In genomic region chr2:172906401-172906811, GRCh38 we compare ENCODE assay signal across 21 cellular contexts.
A peak's percentile ranks its signal among the peaks of the same experiment; 100 is the strongest.
DNase-seq lines count a peak whose midpoint lies in the region; ATAC-seq and TF ChIP-seq lines count a peak whose summit lies in the region.
"Had no signal": no experiment of that assay in that cellular context is flagged by ENCODE, and none has a peak within 500 bp of the region (broad histone marks: within the 10 kb centered on the region; RNA-seq: fewer than 3 reads in every experiment).

No MANE protein-coding gene starts in this region.

- H3K36me3 Mint-ChIP-seq in glutamatergic neuron (ENCODE audit: unreplicated experiment) = no peaks in the 10 kb centered on the region
- H3K36me3 Mint-ChIP-seq: activated naive CD8-positive, alpha-beta T cell had no signal

- DNase-seq in NCI-H146 (lab: John Stamatoyannopoulos, UW) (peak; percentile 9), NCI-H146 treated with DMSO at 0.1 percent for 48 hours (lab: John Stamatoyannopoulos, UW; ENCODE audit: unreplicated experiment) (no peak), NCI-H524 (lab: John Stamatoyannopoulos, UW) (peak; percentile 57 to 76), glutamatergic neuron (peak; percentile 31), sciatic nerve (ENCODE audit: low spot score) (no peak), NCI-H2196 (lab: John Stamatoyannopoulos, UW; ENCODE audit: unreplicated experiment) (no peak)
- no peak for DNase-seq in activated CD4-positive, alpha-beta T cell treated with anti-CD3 and anti-CD28 coated beads for 48 hours
- DNase-seq: 8988T, DMS79, KG1, mucosa of descending colon, MV-4-11, NCI-H2029 treated with DMSO at 0.1 percent for 48 hours, PC-9 had no signal

- H3K27ac Mint-ChIP-seq in glutamatergic neuron (ENCODE audit: unreplicated experiment) = peak overlapping the region; percentile 53
- H3K27ac Mint-ChIP-seq: activated naive CD8-positive, alpha-beta T cell; activated T-helper 2 cell treated with anti-CD3 and anti-CD28 coated beads, Interferon-gamma antibody, Interleukin-2, Interleukin-4, amounts not matched to agents 10 μg/mL and 5 μg/mL and 100 μg/mL, durations not matched to agents 14 hours and 24 hours and 36 hours; T-helper 1 cell treated with Interleukin-12 subunit alpha and Interleukin-12 subunit beta and Interleukin-4 antibody, amounts not matched to agents 30 μg/mL and 1 μg/mL, for 36 hours had no signal

- H3K9me3 Mint-ChIP-seq in glutamatergic neuron (ENCODE audit: unreplicated experiment) = peaks cover 3% of the 10 kb centered on the region
- H3K9me3 Mint-ChIP-seq: activated T-helper 2 cell treated with anti-CD3 and anti-CD28 coated beads, Interferon-gamma antibody, Interleukin-2, Interleukin-4, amounts not matched to agents 10 μg/mL and 5 μg/mL and 100 μg/mL, durations not matched to agents 14 hours and 24 hours and 36 hours; T-helper 1 cell treated with Interleukin-12 subunit alpha and Interleukin-12 subunit beta and Interleukin-4 antibody, amounts not matched to agents 30 μg/mL and 1 μg/mL, for 36 hours had no signal

- H3K4me3 Mint-ChIP-seq in glutamatergic neuron (ENCODE audit: unreplicated experiment) = peak overlapping the region; percentile 5
- H3K4me3 Mint-ChIP-seq: activated naive CD8-positive, alpha-beta T cell; T-helper 1 cell treated with Interleukin-12 subunit alpha and Interleukin-12 subunit beta and Interleukin-4 antibody, amounts not matched to agents 30 μg/mL and 1 μg/mL, for 36 hours had no signal

- H3K4me1 Mint-ChIP-seq in glutamatergic neuron (ENCODE audit: low read depth, unreplicated experiment) = peaks cover 22% of the 10 kb centered on the region

- intact Hi-C loops in sciatic nerve (cut with DNase I) = no loop called here

- ATAC-seq in sciatic nerve (peak; percentile 54), GM19455 (IDR thresholded peaks at IDR 0.05; ENCODE audit: unreplicated experiment) (no peak)
- ATAC-seq: GM12878, HCT116, left lung, mucosa of descending colon had no signal

- peaks cover 3% of the 10 kb centered on the region for H3K27me3 Mint-ChIP-seq in glutamatergic neuron (ENCODE audit: unreplicated experiment)
- H3K27me3 Mint-ChIP-seq: activated naive CD8-positive, alpha-beta T cell had no signal

- no peak for TF ChIP-seq CTCF in glutamatergic neuron (IDR thresholded peaks at IDR 0.05; ENCODE audit: partially characterized antibody, unreplicated experiment)

Comparison
In these comparisons a context has a peak if more than half of its experiments do, and no peak if none do; other contexts are left out.
1. DNase-seq: peak in NCI-H146 (single experiment), NCI-H524 (2 of 2) and glutamatergic neuron (single experiment); none in NCI-H146 treated with DMSO at 0.1 percent for 48 hours (single experiment), sciatic nerve (single experiment), activated CD4-positive, alpha-beta T cell treated with anti-CD3 and anti-CD28 coated beads for 48 hours (single experiment) and NCI-H2196 (single experiment).